In the genomic region with DNA sequence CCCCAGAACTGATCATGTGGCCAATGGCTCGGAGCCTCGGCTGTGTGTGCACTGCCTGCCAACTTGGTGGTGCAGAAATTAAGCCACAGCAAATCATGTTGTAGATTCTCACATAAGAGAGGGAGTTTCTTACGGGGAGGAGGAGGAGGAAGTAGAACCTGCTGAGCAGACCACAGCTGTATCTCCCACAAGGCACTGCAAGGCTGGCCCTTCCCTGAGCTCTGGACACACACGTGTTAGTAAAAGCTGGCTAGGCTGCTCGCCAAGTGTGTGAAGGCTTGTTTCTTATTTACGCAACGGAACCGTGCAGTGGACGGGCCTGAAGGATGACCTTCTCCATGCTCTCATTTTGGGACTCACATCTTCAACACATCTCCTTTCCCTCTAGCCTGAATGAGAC, we compare ENCODE assay signal across 13 cellular contexts. TPM values are rescaled to one million over a fixed set of nuclear protein-coding genes. Genes with fewer than 3 reads are reported as not detected.
A peak's percentile ranks its signal among the peaks of the same experiment; 100 is the strongest.
DNase-seq lines count a peak whose midpoint lies in the region; ATAC-seq and TF ChIP-seq lines count a peak whose summit lies in the region.
"Had no signal": no experiment of that assay in that cellular context is flagged by ENCODE, and none has a peak within 500 bp of the region (broad histone marks: within the 10 kb centered on the region; RNA-seq: fewer than 3 reads in every experiment).

No MANE protein-coding gene starts in this region.

- POLR2A ChIA-PET in OCI-LY7 (lab: Charles Lee) = no interaction called here

- no peak overlapping the region for H3K4me2 ChIP-seq in OCI-LY7 (ENCODE audit: low read length)

- peaks cover 14 to 15% of the 10 kb centered on the region in 2 donors for H3K4me1 ChIP-seq in gastrocnemius medialis
- no peaks in the 10 kb centered on the region for H3K4me1 ChIP-seq in OCI-LY7 (ENCODE audit: insufficient read depth, low read length, poor library complexity, severe bottlenecking)

- H4K20me1 ChIP-seq in OCI-LY7 (ENCODE audit: insufficient read depth, low read length) = no peaks in the 10 kb centered on the region

- CTCF ChIA-PET in OCI-LY7 (lab: Charles Lee; ENCODE audit: unreplicated experiment) = no interaction called here

- BruUV-seq in OCI-LY7 (replicated peaks; lab: Mats Ljungman, UMichigan) = no TSS peak

- H3K27ac ChIP-seq in gastrocnemius medialis = no peak overlapping the region
- H3K27ac ChIP-seq in OCI-LY7 (ENCODE audit: low read depth, low read length, poor library complexity, severe bottlenecking) = no peak overlapping the region
- H3K27ac ChIP-seq: cardiac muscle cell had no signal

- in situ Hi-C loops in gastrocnemius medialis (cut with MboI; ENCODE audit: low sequenced_read_pairs in 4 of 4) = no loop called here

- no peak for TF ChIP-seq POLR2A in gastrocnemius medialis (IDR thresholded peaks at IDR 0.05)

- H3K4me3 ChIP-seq in gastrocnemius medialis = no peak overlapping the region
- no peak overlapping the region for H3K4me3 ChIP-seq in OCI-LY7 (ENCODE audit: low read depth, low read length, poor library complexity, severe bottlenecking)
- H3K4me3 ChIP-seq: cardiac muscle cell, spleen had no signal

- intact Hi-C loops in gastrocnemius medialis (cut with DNase I; ENCODE audit: low total_unique reads) = no loop called here
- intact Hi-C loops in OCI-LY7 (cut with micrococcal nuclease; ENCODE audit: unreplicated experiment) = no loop called here

- TF ChIP-seq CTCF in gastrocnemius medialis (IDR thresholded peaks at IDR 0.05 in 4 of 5, conservative IDR thresholded peaks at IDR 0.05 in 1 of 5) = no peak
- TF ChIP-seq CTCF in OCI-LY7 (conservative IDR thresholded peaks at IDR 0.05; ENCODE audit: low read length) = no peak

- no peak overlapping the region for H2AFZ ChIP-seq in OCI-LY7 (ENCODE audit: low read length)

- DNase-seq in MV-4-11 (lab: John Stamatoyannopoulos, UW) (peak; percentile 89), globus pallidus (ENCODE audit: low spot score) (peak; percentile 73), gastrocnemius medialis (peak; percentile 13 to 51), OCI-LY7 (ENCODE audit: low spot score) (no peak), NCI-H345 (lab: John Stamatoyannopoulos, UW) (no peak), ecto neural progenitor cell (ENCODE audit: low spot score) (no peak)
- DNase-seq: NCI-H526; spleen; stimulated activated naive B cell treated with anti-CD40 and anti-IgM and Interleukin-4, amounts not matched to agents 10 μg/mL and 1 μg/mL and 100 μg/mL, for 72 hours; T-helper 17 cell had no signal

- no peaks in the 10 kb centered on the region for H3K79me2 ChIP-seq in OCI-LY7 (ENCODE audit: insufficient read depth, low read depth, low read length)

- H3K36me3 ChIP-seq in gastrocnemius medialis (no peaks in the 10 kb centered on the region), OCI-LY7 (ENCODE audit: insufficient read depth, low read length) (no peaks in the 10 kb centered on the region)
- H3K36me3 ChIP-seq: cardiac muscle cell, spleen had no signal

- no peaks in the 10 kb centered on the region for H3K27me3 ChIP-seq in gastrocnemius medialis
- H3K27me3 ChIP-seq: cardiac muscle cell had no signal

- H3K9me2 ChIP-seq in OCI-LY7 (ENCODE audit: insufficient read depth, low read length) = no peaks in the 10 kb centered on the region

- peak; percentile 56 for ATAC-seq in GM21367 (IDR thresholded peaks at IDR 0.05; ENCODE audit: unreplicated experiment)
- ATAC-seq in gastrocnemius medialis = peak in 1 of 2 donors; percentile 18
- ATAC-seq in HG03196 (IDR thresholded peaks at IDR 0.05; ENCODE audit: unreplicated experiment) = no peak
- ATAC-seq: T-helper 17 cell had no signal

- H3K9me3 ChIP-seq in gastrocnemius medialis = no peaks in the 10 kb centered on the region
- H3K9me3 ChIP-seq in OCI-LY7 (ENCODE audit: low read length) = no peaks in the 10 kb centered on the region
- H3K9me3 ChIP-seq: spleen had no signal

RNA-seq across cellular contexts. Expression of a gene that starts 15.7 kb away (rescaled TPM):
- total RNA-seq in gastrocnemius medialis = 100 to 1,000 TPM; 283 to 425 (median 344) TPM
- total RNA-seq in OCI-LY7 (2014; rRNA removed; shearing (Covaris generic)) = 54.4 and 55.4 TPM in 2 replicates
- 72.7 and 74.5 TPM in 2 replicates for total RNA-seq in OCI-LY7 (2022)

Comparison
In these comparisons a context has a peak if more than half of its experiments do, and no peak if none do; other contexts are left out.
1. DNase-seq: peak in MV-4-11 (single experiment), globus pallidus (single experiment) and gastrocnemius medialis (2 of 2); none in OCI-LY7 (single experiment), NCI-H345 (single experiment) and ecto neural progenitor cell (single experiment).